In the genomic region with DNA sequence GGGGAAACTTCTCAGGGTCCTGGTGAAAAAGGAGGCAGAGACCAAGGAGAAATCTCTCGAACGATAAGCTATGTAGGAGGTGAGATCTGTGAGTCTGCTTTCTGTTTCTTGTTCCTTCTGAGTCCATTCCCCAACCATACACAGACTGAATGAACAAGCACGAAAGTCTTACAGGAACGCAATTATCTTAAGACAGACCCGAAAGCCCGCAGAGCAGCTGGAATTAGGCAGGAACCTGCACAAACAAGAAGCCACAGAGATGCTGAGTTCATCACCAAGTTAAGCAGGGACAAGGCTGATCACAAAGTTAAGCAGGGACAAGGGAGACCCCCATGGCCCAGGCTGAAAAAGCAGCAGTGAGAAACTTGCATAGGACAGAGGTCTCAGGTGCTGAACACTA, we compare ENCODE assay signal across 25 cellular contexts. TPM values are rescaled to one million over a fixed set of nuclear protein-coding genes. Genes with fewer than 3 reads are reported as not detected.
DNase-seq lines count a peak whose midpoint lies in the region; ATAC-seq, FAIRE-seq and TF ChIP-seq lines count a peak whose summit lies in the region.
"Had no signal": no experiment of that assay in that cellular context is flagged by ENCODE, and none has a peak within 500 bp of the region (broad histone marks: within the 10 kb centered on the region; RNA-seq: fewer than 3 reads in every experiment).

No MANE protein-coding gene starts in this region.

- H3K4me2 ChIP-seq in OCI-LY3 (ENCODE audit: low read length) (no peak overlapping the region), K562 (ENCODE audit: insufficient read depth, low read length) (no peak overlapping the region; the same call in 1 of the 2 replicates), H9 (ENCODE audit: insufficient read depth, insufficient read length, low read length) (no peak overlapping the region), osteoblast (ENCODE audit: insufficient read depth, low read length) (no peak overlapping the region)

- H3K9me3 Mint-ChIP-seq in nephron progenitor cell (peaks cover 17% of the 10 kb centered on the region), H9 (no peaks in the 10 kb centered on the region; a peak in 1 of 5 replicates)

- no peak overlapping the region for H3K56ac ChIP-seq in H9 (ENCODE audit: insufficient read length, low read depth, low read length)

- H3K23me2 ChIP-seq in H9 (ENCODE audit: insufficient read length, low read depth, low read length, poor library complexity, severe bottlenecking), result no peaks in the 10 kb centered on the region

- H2AFZ ChIP-seq in OCI-LY3 (ENCODE audit: low read depth, low read length) (0 out of 2 replicates have a peak overlapping the region, but pooled peaks have one; percentile 16), K562 (ENCODE audit: low read depth, low read length) (no peak overlapping the region), H9 (ENCODE audit: low read length) (no peak overlapping the region), osteoblast (ENCODE audit: low read length) (no peak overlapping the region)
- H2AFZ ChIP-seq: GM23248 had no signal

- no peak overlapping the region for H2BK5ac ChIP-seq in H9 (ENCODE audit: insufficient read length, low read length)

- no peak for DNase-seq in HTR-8/SVneo (ENCODE audit: insufficient read length, low spot score)
- no peak for DNase-seq in K562 (ENCODE audit: extremely low read depth in 1 of 4, low spot score in 3 of 4)
- no peak for DNase-seq in nephron progenitor cell
- DNase-seq in H9, result no peak
- DNase-seq in osteoblast (ENCODE audit: insufficient read length, low spot score, missing footprints), result no peak
- DNase-seq in cerebellar nuclear complex (lab: John Stamatoyannopoulos, UW), result no peak
- DNase-seq: DMS153; DND-41; GM23248; HCEC 1CT; Kasumi-1; NCI-H1105 treated with DMSO at 0.1 percent for 48 hours; NCI-H146; NCI-H1930; NCI-H2107; NCI-H446; NCI-H524 treated with DMSO at 0.1 percent for 48 hours; NCI-H774; NK-92 treated with Interleukin-12 subunit alpha and Interleukin-12 subunit beta, amount 100 ng/mL, for 24 hours; SHP77 treated with DMSO at 0.1 percent for 48 hours had no signal

- FAIRE-seq in HTR-8/SVneo (lab: Jason Lieb, UNC) (peak; percentile 72), K562 (lab: Jason Lieb, UNC) (no peak)
- FAIRE-seq: GM18507 had no signal

- H3K27ac Mint-ChIP-seq in nephron progenitor cell (peak overlapping the region; percentile 36), H9 (no peak overlapping the region)

- TF ChIP-seq CTCF in OCI-LY3 (IDR thresholded peaks at IDR 0.05; ENCODE audit: low read depth, low read length) (no peak), K562 (IDR thresholded peaks at IDR 0.05 in 2 of 3, conservative IDR thresholded peaks at IDR 0.05 in 1 of 3; ENCODE audit: insufficient read depth in 2 of 3, low read depth in 1 of 3, low read length in 3 of 3) (no peak), nephron progenitor cell (IDR thresholded peaks at IDR 0.05) (no peak), H9 (conservative IDR thresholded peaks at IDR 0.05) (no peak), osteoblast (IDR thresholded peaks at IDR 0.05; ENCODE audit: extremely low read depth, low read depth, low read length) (no peak)

- H4K5ac ChIP-seq in H9 (ENCODE audit: insufficient read length, low read depth, low read length), result no peak overlapping the region

- H3K4me1 ChIP-seq in OCI-LY3 (ENCODE audit: low read length) (peaks cover 11% of the 10 kb centered on the region), K562 (replicated peaks in 1 of 2; ENCODE audit: control insufficient read depth in 2 of 2, insufficient read depth in 2 of 2, low read length in 2 of 2) (no peaks in the 10 kb centered on the region), H9 (ENCODE audit: insufficient read depth, low read length) (no peaks in the 10 kb centered on the region), osteoblast (ENCODE audit: insufficient read depth, low read length) (no peaks in the 10 kb centered on the region)

- no peak overlapping the region for H4K91ac ChIP-seq in H9 (ENCODE audit: insufficient read length, low read depth, low read length)

- no peak overlapping the region for H3K18ac ChIP-seq in H9 (ENCODE audit: insufficient read length, low read depth, low read length)

- intact Hi-C loops in K562 (cut with micrococcal nuclease), result no loop called here

- no peak for TF ChIP-seq RAD21 in K562 (CRISPR knock-in tag; conservative IDR thresholded peaks at IDR 0.05 in 1 of 2, IDR thresholded peaks at IDR 0.05 in 1 of 2)

- H3K79me2 ChIP-seq in OCI-LY3 (ENCODE audit: low read length), result no peaks in the 10 kb centered on the region
- H3K79me2 ChIP-seq in K562 (ENCODE audit: control insufficient read depth, insufficient read depth, low read length), result no peaks in the 10 kb centered on the region
- no peaks in the 10 kb centered on the region for H3K79me2 ChIP-seq in H9 (ENCODE audit: insufficient read depth, low read length)
- no peaks in the 10 kb centered on the region for H3K79me2 ChIP-seq in osteoblast (ENCODE audit: insufficient read depth, low read length)

- H3K4me3 ChIP-seq in OCI-LY3 (ENCODE audit: low read length), result no peak overlapping the region
- H3K4me3 ChIP-seq in K562, result no peak overlapping the region
- H3K4me3 ChIP-seq in osteoblast (ENCODE audit: insufficient read depth, low read length), result no peak overlapping the region
- H3K4me3 ChIP-seq: GM23248 had no signal

- H2BK15ac ChIP-seq in H9 (ENCODE audit: low read depth, low read length), result no peak overlapping the region

- 2% methylated on average over 6 of the region's 6 CpGs for WGBS in K562 (ENCODE audit: insufficient coverage, low coverage, missing lambda C conversion rate)
- WGBS in H9 (ENCODE audit: extremely low coverage, insufficient read length, low lambda C conversion rate), result no CpG with 5 or more reads among the region's 6 CpGs

- H2AK5ac ChIP-seq in H9 (ENCODE audit: insufficient read length, low read length), result no peak overlapping the region

- no peak for TF ChIP-seq EP300 in K562 (IDR thresholded peaks at IDR 0.05; ENCODE audit: low read length)

- no peak for TF ChIP-seq POLR2A in K562 (conservative IDR thresholded peaks at IDR 0.05)

- POLR2A ChIA-PET in K562 (lab: Yijun Ruan, JAX), result interaction anchor here (0.6 to 3.1 kb wide), 5 partner anchors 9 to 62 kb away, joined by 3 to 17 read pairs (median 6); no protein-coding TSS in a partner anchor

- H3K27me3 Mint-ChIP-seq in nephron progenitor cell (ENCODE audit: low read depth, poor library complexity), result peaks cover 22% of the 10 kb centered on the region
- H3K27me3 Mint-ChIP-seq in H9 (ENCODE audit: low read depth), result peaks cover 8% of the 10 kb centered on the region

- H3K79me1 ChIP-seq in H9 (ENCODE audit: insufficient read depth, low read depth, low read length, poor library complexity, severe bottlenecking), result no peaks in the 10 kb centered on the region

- no peak overlapping the region for H2BK12ac ChIP-seq in H9 (ENCODE audit: insufficient read length, low read depth, low read length)

- no peaks in the 10 kb centered on the region for H3K9me1 ChIP-seq in K562 (ENCODE audit: control insufficient read depth, insufficient read depth, low read length)

- no peak overlapping the region for H3T11ph ChIP-seq in H9 (ENCODE audit: low read length)

- CTCF ChIA-PET in K562 (lab: Yijun Ruan, JAX; ENCODE audit: low intra/inter-chr PET ratio), result no interaction called here

- no peak overlapping the region for H4K8ac ChIP-seq in H9 (replicated peaks; ENCODE audit: insufficient read length, low read depth, low read length)

- H3K9ac ChIP-seq in OCI-LY3 (ENCODE audit: low read length) (no peak overlapping the region), K562 (ENCODE audit: insufficient read depth in 1 of 2, low read depth in 2 of 2, low read length in 2 of 2) (no peak overlapping the region), H9 (ENCODE audit: extremely low read depth, insufficient read length, low read length) (no peak overlapping the region)
- H3K9ac ChIP-seq: GM23248 had no signal

- in situ Hi-C loops in K562 (cut with MboI), result no loop called here

- no peak overlapping the region for H3K27ac ChIP-seq in OCI-LY3 (ENCODE audit: low read length)
- no peak overlapping the region for H3K27ac ChIP-seq in K562 (ENCODE audit: extremely low read depth, low read depth, low read length)
- H3K27ac ChIP-seq in H9 (ENCODE audit: insufficient read length, low read depth, low read length), result no peak overlapping the region
- H3K27ac ChIP-seq in osteoblast (ENCODE audit: low read depth, low read length), result no peak overlapping the region
- H3K27ac ChIP-seq: GM23248, RWPE1 had no signal

- H3K4me3 Mint-ChIP-seq in nephron progenitor cell, result no peak overlapping the region
- H3K4me3 Mint-ChIP-seq in H9, result no peak overlapping the region

- H3K27me3 ChIP-seq in OCI-LY3 (ENCODE audit: low read depth, low read length) (peaks cover 23% of the 10 kb centered on the region), K562 (ENCODE audit: control insufficient read depth in 2 of 2, insufficient read depth in 2 of 2, low read length in 2 of 2) (peaks cover 15 to 17% of the 10 kb centered on the region in 2 experiments), H9 (ENCODE audit: insufficient read depth, low read length) (no peaks in the 10 kb centered on the region), osteoblast (ENCODE audit: insufficient read depth, low read length) (no peaks in the 10 kb centered on the region)

- H3K36me3 ChIP-seq in OCI-LY3 (replicated peaks; ENCODE audit: low read depth, low read length) (peaks cover 5% of the 10 kb centered on the region), K562 (ENCODE audit: control insufficient read depth, insufficient read depth, low read length) (no peaks in the 10 kb centered on the region), osteoblast (ENCODE audit: insufficient read depth, low read length) (no peaks in the 10 kb centered on the region)

- H4K20me1 ChIP-seq in OCI-LY3 (ENCODE audit: insufficient read depth, low read length), result no peaks in the 10 kb centered on the region
- H4K20me1 ChIP-seq in K562 (replicated peaks; ENCODE audit: control insufficient read depth, insufficient read depth, low read length), result no peaks in the 10 kb centered on the region
- no peaks in the 10 kb centered on the region for H4K20me1 ChIP-seq in H9 (ENCODE audit: control insufficient read depth, insufficient read depth, insufficient read length)
- H4K20me1 ChIP-seq in osteoblast (ENCODE audit: insufficient read depth, low read length), result no peaks in the 10 kb centered on the region

- no peak overlapping the region for H2BK120ac ChIP-seq in H9 (ENCODE audit: low read depth, low read length, poor library complexity, severe bottlenecking)

- no peak overlapping the region for H3K23ac ChIP-seq in H9 (ENCODE audit: insufficient read length, low read depth, low read length)

- no peak overlapping the region for H2BK20ac ChIP-seq in H9 (ENCODE audit: low read depth, low read length, poor library complexity, severe bottlenecking)

- H3K36me3 Mint-ChIP-seq in nephron progenitor cell (ENCODE audit: low read depth), result peaks cover 11% of the 10 kb centered on the region
- H3K36me3 Mint-ChIP-seq in H9 (ENCODE audit: insufficient read depth in 1 of 3, low read depth in 3 of 3), result no peaks in the 10 kb centered on the region

- H3K14ac ChIP-seq in H9 (ENCODE audit: insufficient read depth, low read length), result no peak overlapping the region

- H3K9me3 ChIP-seq in OCI-LY3 (ENCODE audit: insufficient read depth, low read length) (peaks cover 6% of the 10 kb centered on the region; the same call in 1 of the 2 replicates), K562 (replicated peaks; ENCODE audit: control insufficient read depth, insufficient read depth, low read depth, low read length) (no peaks in the 10 kb centered on the region), H9 (ENCODE audit: control insufficient read depth, low read depth, low read length) (no peaks in the 10 kb centered on the region), osteoblast (ENCODE audit: low read depth, low read length) (no peaks in the 10 kb centered on the region)

- no peak overlapping the region for H3K4ac ChIP-seq in H9 (ENCODE audit: low read depth, low read length)

- peaks cover 4% of the 10 kb centered on the region for H3K4me1 Mint-ChIP-seq in nephron progenitor cell
- 0 out of 4 replicates have a peak, but pooled peaks cover 0 to 2% of the 10 kb centered on the region in 2 experiments for H3K4me1 Mint-ChIP-seq in H9

- ATAC-seq in K562 (peak; percentile 45), HG02852 (IDR thresholded peaks at IDR 0.05; ENCODE audit: unreplicated experiment) (no peak)

- no TSS peak for BruUV-seq in K562 (replicated peaks; lab: Mats Ljungman, UMichigan)

RNA-seq across cellular contexts. Expression of gene NELFCD, which starts 21.4 kb away (rescaled TPM):
- total RNA-seq in K562 (2011; cell fraction: chromatin; rRNA removed; ENCODE audit: low replicate concordance), result 499 and 562 TPM in 2 replicates
- 227 and 235 TPM in 2 replicates for total RNA-seq in K562 (2011; cell fraction: nucleolus; rRNA removed)
- total RNA-seq in K562 (2011; cell fraction: nucleoplasm; rRNA removed), result 274 and 301 TPM in 2 replicates
- total RNA-seq in K562 (2014; rRNA removed), result 96.5 and 113 TPM in 2 replicates
- 77.9 and 80.6 TPM in 2 replicates for total RNA-seq in K562 (2014; rRNA removed; fragmentation: Illumina TruSeq; extraction: Trizol)
- total RNA-seq in K562 (2015; rRNA removed; fragmentation: Illumina TruSeq; extraction: Trizol), result 84.7 and 86.6 TPM in 2 replicates
- total RNA-seq in K562 (2021), result 111 and 116 TPM in 2 replicates
- 138 and 163 TPM in 2 replicates for polyA plus RNA-seq in K562 (2011; rRNA removed)
- polyA plus RNA-seq in K562 (2011; cell fraction: cytosol; rRNA removed), result 115 and 130 TPM in 2 replicates
- 305 and 361 TPM in 2 replicates for polyA plus RNA-seq in K562 (2011; cell fraction: nucleus; rRNA removed)
- 93.4 and 101 TPM in 2 replicates for polyA plus RNA-seq in K562 (2012)
- 136 and 137 TPM in 2 replicates for polyA plus RNA-seq in K562 (2014; fragmentation: Illumina TruSeq; extraction: Trizol)
- polyA plus RNA-seq in K562 (2014; fragmentation: Nextera tagmentation; extraction: Ambion mirVana), result 10 to 100 TPM; 11.7 to 22.2 TPM
- polyA plus RNA-seq in K562 (2014; rRNA removed), result 121 and 123 TPM in 2 replicates
- 159 and 203 TPM in 2 replicates for polyA minus RNA-seq in K562 (2011; rRNA and poly(A)+ RNA removed)
- 57.0 and 63.8 TPM in 2 replicates for polyA minus RNA-seq in K562 (2011; cell fraction: cytosol; rRNA and poly(A)+ RNA removed)
- 68.1 and 105 TPM in 2 replicates for polyA minus RNA-seq in K562 (2011; cell fraction: nucleus; rRNA and poly(A)+ RNA removed)
- total RNA-seq in H9 (2021), result 53.5 and 57.8 TPM in 2 replicates
- total RNA-seq in osteoblast, result 41.3 and 46.7 TPM in 2 replicates

RNA-seq across cellular contexts. Expression of gene CTSZ, which starts 47.4 kb away (rescaled TPM):
- total RNA-seq in K562 (2011; cell fraction: chromatin; rRNA removed; ENCODE audit: low replicate concordance), result 52.6 and 123 TPM in 2 replicates
- 146 and 149 TPM in 2 replicates for total RNA-seq in K562 (2011; cell fraction: nucleolus; rRNA removed)
- total RNA-seq in K562 (2011; cell fraction: nucleoplasm; rRNA removed), result 120 and 126 TPM in 2 replicates
- total RNA-seq in K562 (2014; rRNA removed) (73.2 and 83.8 TPM in 2 replicates), K562 (2014; rRNA removed; fragmentation: Illumina TruSeq; extraction: Trizol) (62.6 and 63.8 TPM in 2 replicates), K562 (2015; rRNA removed; fragmentation: Illumina TruSeq; extraction: Trizol) (82.8 and 82.9 TPM in 2 replicates), K562 (2021) (84.7 and 97.7 TPM in 2 replicates), H9 (2021) (35.7 and 37.6 TPM in 2 replicates), osteoblast (223 and 264 TPM in 2 replicates)
- polyA plus RNA-seq in K562 (2011; rRNA removed) (83.8 and 93.1 TPM in 2 replicates), K562 (2014; fragmentation: Illumina TruSeq; extraction: Trizol) (123 and 143 TPM in 2 replicates), K562 (2014; fragmentation: Nextera tagmentation; extraction: Ambion mirVana) (1 to 10 TPM; 1.6 to 5.3 TPM), K562 (2014; rRNA removed) (96.2 and 107 TPM in 2 replicates)
- polyA plus RNA-seq in K562 (2011; cell fraction: cytosol; rRNA removed), result 81.2 and 107 TPM in 2 replicates
- polyA plus RNA-seq in K562 (2011; cell fraction: nucleus; rRNA removed), result 54.7 and 64.6 TPM in 2 replicates
- polyA plus RNA-seq in K562 (2012), result 79.3 and 95.2 TPM in 2 replicates
- 59.9 and 68.2 TPM in 2 replicates for polyA minus RNA-seq in K562 (2011; rRNA and poly(A)+ RNA removed)
- polyA minus RNA-seq in K562 (2011; cell fraction: cytosol; rRNA and poly(A)+ RNA removed), result 34.4 and 34.8 TPM in 2 replicates
- polyA minus RNA-seq in K562 (2011; cell fraction: nucleus; rRNA and poly(A)+ RNA removed), result 24.1 and 25.5 TPM in 2 replicates

RNA-seq across cellular contexts. Expression of gene TUBB1, which starts 59.6 kb away (rescaled TPM):
- total RNA-seq in K562 (2011; cell fraction: chromatin; rRNA removed; ENCODE audit: low replicate concordance), result 1.4 and 3.2 TPM in 2 replicates
- 1.7 and 2.1 TPM in 2 replicates for total RNA-seq in K562 (2011; cell fraction: nucleolus; rRNA removed)
- 2.0 and 2.8 TPM in 2 replicates for total RNA-seq in K562 (2011; cell fraction: nucleoplasm; rRNA removed)
- total RNA-seq in K562 (2014; rRNA removed) (1.7 and 2.1 TPM in 2 replicates), K562 (2014; rRNA removed; fragmentation: Illumina TruSeq; extraction: Trizol) (2.3 and 2.8 TPM in 2 replicates), K562 (2015; rRNA removed; fragmentation: Illumina TruSeq; extraction: Trizol) (2.0 and 2.4 TPM in 2 replicates), K562 (2021) (1.9 and 3.9 TPM in 2 replicates), H9 (2021) (not detected in 2 replicates), osteoblast (not detected in 2 replicates)
- polyA plus RNA-seq in K562 (2011; rRNA removed) (1.1 and 3.6 TPM in 2 replicates), K562 (2014; fragmentation: Illumina TruSeq; extraction: Trizol) (3.1 and 4.1 TPM in 2 replicates), K562 (2014; fragmentation: Nextera tagmentation; extraction: Ambion mirVana) (1 to 10 TPM; 1.5 to 1.6 TPM), K562 (2014; rRNA removed) (1.9 and 3.0 TPM in 2 replicates)
- 0.69 and 3.4 TPM in 2 replicates for polyA plus RNA-seq in K562 (2011; cell fraction: cytosol; rRNA removed)
- 0.51 and 1.8 TPM in 2 replicates for polyA plus RNA-seq in K562 (2011; cell fraction: nucleus; rRNA removed)
- polyA plus RNA-seq in K562 (2012), result 2.3 and 3.8 TPM in 2 replicates
- polyA minus RNA-seq in K562 (2011; rRNA and poly(A)+ RNA removed), result 1.6 and 4.3 TPM in 2 replicates
- 0.64 and 1.7 TPM in 2 replicates for polyA minus RNA-seq in K562 (2011; cell fraction: cytosol; rRNA and poly(A)+ RNA removed)
- polyA minus RNA-seq in K562 (2011; cell fraction: nucleus; rRNA and poly(A)+ RNA removed), result 0.89 and 1.3 TPM in 2 replicates
- total RNA-seq: GM23248, MCF 10A had no signal
